In the genomic region with DNA sequence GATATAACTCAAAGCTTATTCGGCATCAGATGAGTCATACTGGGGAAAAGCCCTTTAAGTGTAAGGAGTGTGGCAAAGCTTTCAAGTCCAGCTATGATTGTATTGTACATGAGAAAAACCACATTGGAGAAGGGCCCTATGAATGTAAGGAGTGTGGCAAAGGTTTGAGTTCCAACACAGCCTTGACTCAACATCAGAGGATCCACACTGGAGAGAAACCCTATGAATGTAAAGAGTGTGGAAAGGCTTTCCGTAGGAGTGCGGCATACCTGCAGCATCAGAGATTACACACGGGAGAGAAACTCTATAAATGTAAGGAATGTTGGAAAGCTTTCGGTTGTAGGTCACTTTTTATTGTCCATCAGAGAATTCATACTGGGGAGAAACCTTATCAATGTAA, we compare ENCODE assay signal across 26 cellular contexts. TPM values are rescaled to one million over a fixed set of nuclear protein-coding genes. Genes with fewer than 3 reads are reported as not detected.
A peak's percentile ranks its signal among the peaks of the same experiment; 100 is the strongest.
DNase-seq lines count a peak whose midpoint lies in the region; ATAC-seq, FAIRE-seq and TF ChIP-seq lines count a peak whose summit lies in the region.
"Had no signal": no experiment of that assay in that cellular context is flagged by ENCODE, and none has a peak within 500 bp of the region (broad histone marks: within the 10 kb centered on the region; RNA-seq: fewer than 3 reads in every experiment).

No MANE protein-coding gene starts in this region.

- no TSS peak for BruUV-seq in HepG2 (replicated peaks; lab: Mats Ljungman, UMichigan)

- TF ChIP-seq RAD21 in HepG2 (CRISPR knock-in tag; IDR thresholded peaks at IDR 0.05): no peak

- peaks cover 7% of the 10 kb centered on the region for H3K9me3 Mint-ChIP-seq in activated T-helper 17 cell treated with anti-CD3 and anti-CD28 coated beads, Interleukin-2, amount 50 U/mL, for 72 hours

- no peak for TF ChIP-seq CTCF in HepG2 (CRISPR knock-in tag; IDR thresholded peaks at IDR 0.05)
- TF ChIP-seq CTCF in right lobe of liver (IDR thresholded peaks at IDR 0.05): no peak
- TF ChIP-seq CTCF in fibroblast of mammary gland (conservative IDR thresholded peaks at IDR 0.05; ENCODE audit: control insufficient read depth, insufficient read depth, low read depth, low read length): no peak
- TF ChIP-seq CTCF in pancreas (IDR thresholded peaks at IDR 0.05): no peak
- TF ChIP-seq CTCF in GM20000 (IDR thresholded peaks at IDR 0.05; ENCODE audit: extremely low read depth, missing control alignments): no peak

- H3K27ac ChIP-seq in HepG2 (ENCODE audit: extremely low read length, insufficient read depth, low read length) (no peak overlapping the region), right lobe of liver (no peak overlapping the region), pancreas (no peak overlapping the region)
- H3K27ac ChIP-seq: BLaER1 treated with 17β-estradiol and CSF1 and Interleukin-3, amounts not matched to agents 10 nM and 100 nM had no signal

- no peaks in the 10 kb centered on the region for H4K20me1 ChIP-seq in HepG2 (ENCODE audit: insufficient read depth, low read length)
- H4K20me1 ChIP-seq: BLaER1 treated with 17β-estradiol and CSF1 and Interleukin-3, amounts not matched to agents 10 nM and 100 nM had no signal

- intact Hi-C loops in HepG2 (cut with micrococcal nuclease; ENCODE audit: unreplicated experiment) (no loop called here), right lobe of liver (cut with DNase I) (no loop called here), pancreas (cut with DNase I) (no loop called here)

- no peak for TF ChIP-seq POLR2A in HepG2 (IDR thresholded peaks at IDR 0.05; ENCODE audit: insufficient read depth in 1 of 2, low read depth in 2 of 2, low read length in 2 of 2)
- no peak for TF ChIP-seq POLR2A in right lobe of liver (IDR thresholded peaks at IDR 0.05)

- peaks cover 13% of the 10 kb centered on the region for H3K79me2 ChIP-seq in HepG2 (ENCODE audit: insufficient read depth, low read length)

- CTCF ChIA-PET in HepG2 (lab: Yijun Ruan, JAX; ENCODE audit: low intra/inter-chr PET ratio, low total read pairs): no interaction called here

- H3K4me1 Mint-ChIP-seq in activated T-helper 17 cell treated with anti-CD3 and anti-CD28 coated beads, Interleukin-2, amount 50 U/mL, for 72 hours: peaks cover 5% of the 10 kb centered on the region
- H3K4me1 Mint-ChIP-seq: GM23338 had no signal

- no peak overlapping the region for H3K4me2 ChIP-seq in HepG2 (ENCODE audit: low read depth, low read length)
- H3K4me2 ChIP-seq: BLaER1 treated with 17β-estradiol and CSF1 and Interleukin-3, amounts not matched to agents 10 nM and 100 nM; GM23338; SK-N-SH had no signal

- H3K27me3 ChIP-seq in HepG2 (ENCODE audit: control insufficient read depth in 1 of 2, insufficient read depth in 2 of 2, low read length in 2 of 2) (no peaks in the 10 kb centered on the region), right lobe of liver (no peaks in the 10 kb centered on the region), pancreas (no peaks in the 10 kb centered on the region)
- H3K27me3 ChIP-seq: BLaER1 treated with 17β-estradiol and CSF1 and Interleukin-3, amounts not matched to agents 10 nM and 100 nM had no signal

- peaks cover 94% of the 10 kb centered on the region for H3K36me3 Mint-ChIP-seq in activated T-helper 17 cell treated with anti-CD3 and anti-CD28 coated beads, Interleukin-2, amount 50 U/mL, for 72 hours (ENCODE audit: low read depth)

- no peaks in the 10 kb centered on the region for H3K27me3 Mint-ChIP-seq in activated T-helper 17 cell treated with anti-CD3 and anti-CD28 coated beads, Interleukin-2, amount 50 U/mL, for 72 hours

- no peak overlapping the region for H3K9ac ChIP-seq in HepG2 (ENCODE audit: insufficient read depth, low read depth, low read length)
- H3K9ac ChIP-seq: BLaER1 treated with 17β-estradiol and CSF1 and Interleukin-3, amounts not matched to agents 10 nM and 100 nM; SK-N-SH had no signal

- H2AFZ ChIP-seq in HepG2 (ENCODE audit: low read length): no peak overlapping the region
- H2AFZ ChIP-seq: GM23338 had no signal

- 94% methylated on average over 5 of the region's 5 CpGs for WGBS in HepG2 (ENCODE audit: low lambda C conversion rate)
- WGBS in right lobe of liver (ENCODE audit: insufficient coverage, low coverage, low lambda C conversion rate, missing lambda C conversion rate): 97% methylated on average over 3 of the region's 5 CpGs
- 98% methylated on average over 5 of the region's 5 CpGs for WGBS in pancreas, 2 donors

- FAIRE-seq in HepG2 (lab: Jason Lieb, UNC) (no peak), pancreas (lab: Jason Lieb, UNC) (no peak)
- FAIRE-seq: RCC 7860 had no signal

- H3K4me3 ChIP-seq in HepG2 (replicated peaks in 1 of 3; ENCODE audit: insufficient read depth in 1 of 3, low read depth in 2 of 3, low read length in 3 of 3) (no peak overlapping the region), right lobe of liver (no peak overlapping the region), fibroblast of mammary gland (ENCODE audit: control insufficient read depth, low read depth, low read length) (no peak overlapping the region), pancreas (no peak overlapping the region)
- H3K4me3 ChIP-seq: GM23338 had no signal

- no peak overlapping the region for H3K27ac Mint-ChIP-seq in activated T-helper 17 cell treated with anti-CD3 and anti-CD28 coated beads, Interleukin-2, amount 50 U/mL, for 72 hours
- H3K27ac Mint-ChIP-seq: GM23338 had no signal

- no peak for DNase-seq in HepG2 (ENCODE audit: low spot score)
- no peak for DNase-seq in right lobe of liver
- DNase-seq in fibroblast of mammary gland (ENCODE audit: low read depth): peak; percentile 5
- no peak for DNase-seq in NCI-H1092 treated with DMSO at 0.1 percent for 48 hours (lab: John Stamatoyannopoulos, UW)
- no peak for DNase-seq in pancreas
- DNase-seq in CD1c-positive myeloid dendritic cell (ENCODE audit: extremely low spot score): no peak
- DNase-seq in GM20000 (ENCODE audit: low spot score): no peak
- DNase-seq: 8988T; AML-193; CD8-positive, alpha-beta memory T cell; DMS79 treated with DMSO at 0.1 percent for 48 hours; KBM-7; MV-4-11; NCI-H1105 treated with DMSO at 0.1 percent for 48 hours; NCI-H146; NCI-H1930; NCI-H2107; NCI-H446; NCI-H524 treated with DMSO at 0.1 percent for 48 hours; NCI-H774; SK-N-SH; SW 1271 had no signal

- POLR2A ChIA-PET in HepG2 (lab: Yijun Ruan, JAX): interaction anchor here (0.6 kb wide), 1 partner anchor 311 kb away, joined by 3 read pairs; no protein-coding TSS in a partner anchor

- H3K9me3 ChIP-seq in HepG2 (ENCODE audit: low read length): no peaks in the 10 kb centered on the region
- H3K9me3 ChIP-seq in right lobe of liver: peaks cover 0 to 6% (median 0%) of the 10 kb centered on the region in 4 donors
- no peaks in the 10 kb centered on the region for H3K9me3 ChIP-seq in pancreas
- H3K9me3 ChIP-seq: SK-N-SH had no signal

- H3K36me3 ChIP-seq in HepG2 (replicated peaks in 1 of 2; ENCODE audit: control insufficient read depth in 1 of 2, insufficient read depth in 2 of 2, low read length in 2 of 2) (peaks cover 13 to 74% of the 10 kb centered on the region in 2 experiments), right lobe of liver (peaks cover 0 to 42% (median 20%) of the 10 kb centered on the region in 4 donors), pancreas (peaks cover 0 to 50% (median 10%) of the 10 kb centered on the region in 3 donors)

- H3K4me3 Mint-ChIP-seq in activated T-helper 17 cell treated with anti-CD3 and anti-CD28 coated beads, Interleukin-2, amount 50 U/mL, for 72 hours: no peak overlapping the region
- H3K4me3 Mint-ChIP-seq: CD8-positive, alpha-beta memory T cell; GM23338 had no signal

- H3K4me1 ChIP-seq in HepG2 (ENCODE audit: insufficient read depth, low read length) (peaks cover 11% of the 10 kb centered on the region; the same call in 1 of the 2 replicates), right lobe of liver (no peaks in the 10 kb centered on the region), pancreas (no peaks in the 10 kb centered on the region)

- no peak for ATAC-seq in HepG2
- no peak for ATAC-seq in right lobe of liver
- ATAC-seq in activated T-helper 17 cell treated with anti-CD3 and anti-CD28 coated beads, Interleukin-2, amount 50 U/mL, for 72 hours (replicated peaks): peak; percentile 62
- ATAC-seq in pancreas: no peak
- ATAC-seq: GM23338 had no signal

- TF ChIP-seq EP300 in HepG2 (IDR thresholded peaks at IDR 0.05; ENCODE audit: low read depth in 2 of 2, low read length in 2 of 2): no peak
- no peak for TF ChIP-seq EP300 in HepG2 (CRISPR knock-in tag; IDR thresholded peaks at IDR 0.05; ENCODE audit: borderline replicate concordance)

- in situ Hi-C loops in HepG2 (cut with HindIII; ENCODE audit: extremely low pct_ligation_motif_present, low pct_unique_long_range_greater_than_20kb): no loop called here

RNA-seq across cellular contexts. Expression of gene ZNF621, which starts 7.5 kb away (rescaled TPM):
- total RNA-seq in HepG2 (2016; rRNA removed; fragmentation: Illumina TruSeq; extraction: Trizol) (13.2 and 16.5 TPM in 2 replicates), right lobe of liver (10 to 100 TPM in 1 of 6 experiments, 1 to 10 TPM in 5; 4.9 to 11.1 (median 7.8) TPM), pancreas (10 to 100 TPM in 1 of 6 donors, 1 to 10 TPM in 5; 5.4 to 12.6 (median 8.6) TPM)
- 3.2 and 3.4 TPM in 2 replicates for total RNA-seq in HepG2 (2016; cell fraction: cytosol; rRNA removed; fragmentation: Illumina TruSeq; extraction: Trizol; ENCODE audit: low read depth)
- total RNA-seq in HepG2 (2016; cell fraction: insoluble cytoplasmic fraction; rRNA removed; fragmentation: Illumina TruSeq; extraction: Trizol): 13.8 and 14.0 TPM in 2 replicates
- total RNA-seq in HepG2 (2016; cell fraction: membrane; rRNA removed; fragmentation: Illumina TruSeq; extraction: Trizol): 9.6 and 9.9 TPM in 2 replicates
- total RNA-seq in HepG2 (2016; cell fraction: nucleus; rRNA removed; fragmentation: Illumina TruSeq; extraction: Trizol): 16.1 and 19.4 TPM in 2 replicates
- polyA plus RNA-seq in HepG2 (2011; rRNA removed) (14.9 and 15.4 TPM in 2 replicates), pancreas (10 to 100 TPM; 10.7 to 14.2 TPM)
- 6.3 and 9.1 TPM in 2 replicates for polyA plus RNA-seq in HepG2 (2011; cell fraction: cytosol; rRNA removed)
- polyA plus RNA-seq in HepG2 (2011; cell fraction: nucleus; rRNA removed): 19.1 and 31.2 TPM in 2 replicates
- 12.2 and 13.7 TPM in 2 replicates for polyA plus RNA-seq in HepG2 (2012)
- polyA plus RNA-seq in HepG2 (2016; cell fraction: cytosol; fragmentation: Illumina TruSeq; extraction: Trizol; ENCODE audit: low read depth): 2.8 and 4.0 TPM in 2 replicates
- polyA plus RNA-seq in HepG2 (2016; cell fraction: insoluble cytoplasmic fraction; fragmentation: Illumina TruSeq; extraction: Trizol; ENCODE audit: low read depth): 12.8 and 13.5 TPM in 2 replicates
- 6.7 and 7.0 TPM in 2 replicates for polyA plus RNA-seq in HepG2 (2016; cell fraction: membrane; fragmentation: Illumina TruSeq; extraction: Trizol; ENCODE audit: low read depth)
- 39.5 and 40.4 TPM in 2 replicates for polyA plus RNA-seq in HepG2 (2016; cell fraction: nucleus; fragmentation: Illumina TruSeq; extraction: Trizol; ENCODE audit: insufficient read depth, low read depth)
- polyA minus RNA-seq in HepG2 (2011; rRNA and poly(A)+ RNA removed; ENCODE audit: low replicate concordance): 12.0 and 16.1 TPM in 2 replicates
- 9.0 and 10.0 TPM in 2 replicates for polyA minus RNA-seq in HepG2 (2011; cell fraction: cytosol; rRNA and poly(A)+ RNA removed)
- polyA minus RNA-seq in HepG2 (2011; cell fraction: nucleus; rRNA and poly(A)+ RNA removed): 27.0 and 37.2 TPM in 2 replicates
- total RNA-seq in activated T-helper 17 cell treated with anti-CD3 and anti-CD28 coated beads, Interleukin-2, amount 50 U/mL, for 72 hours: 10 to 100 TPM; 19.1 to 19.9 TPM

RNA-seq across cellular contexts. Expression of gene ZNF620, which starts 26.4 kb away (rescaled TPM):
- total RNA-seq in HepG2 (2016; rRNA removed; fragmentation: Illumina TruSeq; extraction: Trizol) (12.2 and 16.3 TPM in 2 replicates), right lobe of liver (1 to 10 TPM; 1.1 to 2.3 (median 1.6) TPM), pancreas (1 to 10 TPM; 1.9 to 5.0 (median 3.2) TPM)
- total RNA-seq in HepG2 (2016; cell fraction: cytosol; rRNA removed; fragmentation: Illumina TruSeq; extraction: Trizol; ENCODE audit: low read depth): 1.7 and 2.7 TPM in 2 replicates
- total RNA-seq in HepG2 (2016; cell fraction: insoluble cytoplasmic fraction; rRNA removed; fragmentation: Illumina TruSeq; extraction: Trizol): 12.6 and 17.8 TPM in 2 replicates
- total RNA-seq in HepG2 (2016; cell fraction: membrane; rRNA removed; fragmentation: Illumina TruSeq; extraction: Trizol): 7.8 and 9.2 TPM in 2 replicates
- 6.7 and 8.5 TPM in 2 replicates for total RNA-seq in HepG2 (2016; cell fraction: nucleus; rRNA removed; fragmentation: Illumina TruSeq; extraction: Trizol)
- polyA plus RNA-seq in HepG2 (2011; rRNA removed) (2.3 TPM in 2 replicates), pancreas (1 to 10 TPM; 2.5 to 3.1 TPM)
- polyA plus RNA-seq in HepG2 (2011; cell fraction: cytosol; rRNA removed): 1.9 and 2.1 TPM in 2 replicates
- polyA plus RNA-seq in HepG2 (2011; cell fraction: nucleus; rRNA removed): 2.3 and 2.8 TPM in 2 replicates
- 1.8 and 2.9 TPM in 2 replicates for polyA plus RNA-seq in HepG2 (2012)
- 0.79 and 0.89 TPM in 2 replicates for polyA plus RNA-seq in HepG2 (2016; cell fraction: cytosol; fragmentation: Illumina TruSeq; extraction: Trizol; ENCODE audit: low read depth)
- 8.3 and 9.0 TPM in 2 replicates for polyA plus RNA-seq in HepG2 (2016; cell fraction: insoluble cytoplasmic fraction; fragmentation: Illumina TruSeq; extraction: Trizol; ENCODE audit: low read depth)
- polyA plus RNA-seq in HepG2 (2016; cell fraction: membrane; fragmentation: Illumina TruSeq; extraction: Trizol; ENCODE audit: low read depth): 3.1 TPM in 2 replicates
- 5.5 and 7.0 TPM in 2 replicates for polyA plus RNA-seq in HepG2 (2016; cell fraction: nucleus; fragmentation: Illumina TruSeq; extraction: Trizol; ENCODE audit: insufficient read depth, low read depth)
- polyA minus RNA-seq in HepG2 (2011; rRNA and poly(A)+ RNA removed; ENCODE audit: low replicate concordance): 0.16 and 1.7 TPM in 2 replicates
- 3.1 and 3.7 TPM in 2 replicates for polyA minus RNA-seq in HepG2 (2011; cell fraction: cytosol; rRNA and poly(A)+ RNA removed)
- 5.2 and 8.2 TPM in 2 replicates for polyA minus RNA-seq in HepG2 (2011; cell fraction: nucleus; rRNA and poly(A)+ RNA removed)
- 1 to 10 TPM; 2.3 to 3.6 TPM for total RNA-seq in activated T-helper 17 cell treated with anti-CD3 and anti-CD28 coated beads, Interleukin-2, amount 50 U/mL, for 72 hours

RNA-seq across cellular contexts. Expression of gene ZNF619, which starts 55.3 kb away (rescaled TPM):
- total RNA-seq in HepG2 (2016; rRNA removed; fragmentation: Illumina TruSeq; extraction: Trizol): 4.9 and 5.2 TPM in 2 replicates
- 0.40 and 0.88 TPM in 2 replicates for total RNA-seq in HepG2 (2016; cell fraction: cytosol; rRNA removed; fragmentation: Illumina TruSeq; extraction: Trizol; ENCODE audit: low read depth)
- total RNA-seq in HepG2 (2016; cell fraction: insoluble cytoplasmic fraction; rRNA removed; fragmentation: Illumina TruSeq; extraction: Trizol): 4.5 and 5.1 TPM in 2 replicates
- 1.6 and 1.8 TPM in 2 replicates for total RNA-seq in HepG2 (2016; cell fraction: membrane; rRNA removed; fragmentation: Illumina TruSeq; extraction: Trizol)
- 4.0 and 5.1 TPM in 2 replicates for total RNA-seq in HepG2 (2016; cell fraction: nucleus; rRNA removed; fragmentation: Illumina TruSeq; extraction: Trizol)
- polyA plus RNA-seq in HepG2 (2011; rRNA removed): 0.83 and 1.0 TPM in 2 replicates
- polyA plus RNA-seq in HepG2 (2011; cell fraction: cytosol; rRNA removed): 0.83 and 0.95 TPM in 2 replicates
- 1.5 and 1.9 TPM in 2 replicates for polyA plus RNA-seq in HepG2 (2011; cell fraction: nucleus; rRNA removed)
- polyA plus RNA-seq in HepG2 (2012): 0.97 and 1.1 TPM in 2 replicates
- 0.11 and 0.15 TPM in 2 replicates for polyA plus RNA-seq in HepG2 (2016; cell fraction: cytosol; fragmentation: Illumina TruSeq; extraction: Trizol; ENCODE audit: low read depth)
- 2.4 TPM in 2 replicates for polyA plus RNA-seq in HepG2 (2016; cell fraction: insoluble cytoplasmic fraction; fragmentation: Illumina TruSeq; extraction: Trizol; ENCODE audit: low read depth)
- 0.53 and 0.58 TPM in 2 replicates for polyA plus RNA-seq in HepG2 (2016; cell fraction: membrane; fragmentation: Illumina TruSeq; extraction: Trizol; ENCODE audit: low read depth)
- 2.7 and 3.1 TPM in 2 replicates for polyA plus RNA-seq in HepG2 (2016; cell fraction: nucleus; fragmentation: Illumina TruSeq; extraction: Trizol; ENCODE audit: insufficient read depth, low read depth)
- polyA minus RNA-seq in HepG2 (2011; rRNA and poly(A)+ RNA removed; ENCODE audit: low replicate concordance): 4.6 and 6.5 TPM in 2 replicates
- polyA minus RNA-seq in HepG2 (2011; cell fraction: cytosol; rRNA and poly(A)+ RNA removed): 2.4 and 2.9 TPM in 2 replicates
- polyA minus RNA-seq in HepG2 (2011; cell fraction: nucleus; rRNA and poly(A)+ RNA removed): 5.2 and 5.3 TPM in 2 replicates
- total RNA-seq in right lobe of liver: 1 to 10 TPM; 2.0 to 5.2 (median 4.5) TPM
- 1 to 10 TPM; 1.5 to 2.5 TPM for total RNA-seq in activated T-helper 17 cell treated with anti-CD3 and anti-CD28 coated beads, Interleukin-2, amount 50 U/mL, for 72 hours
- total RNA-seq in pancreas: 1 to 10 TPM; 2.9 to 7.1 (median 4.0) TPM
- polyA plus RNA-seq in pancreas: 1 to 10 TPM in 1 of 2 donors, under 1 TPM in 1; 0.76 to 1.3 TPM
